ENCODE assay signal across 1 cellular context in the genomic region with DNA sequence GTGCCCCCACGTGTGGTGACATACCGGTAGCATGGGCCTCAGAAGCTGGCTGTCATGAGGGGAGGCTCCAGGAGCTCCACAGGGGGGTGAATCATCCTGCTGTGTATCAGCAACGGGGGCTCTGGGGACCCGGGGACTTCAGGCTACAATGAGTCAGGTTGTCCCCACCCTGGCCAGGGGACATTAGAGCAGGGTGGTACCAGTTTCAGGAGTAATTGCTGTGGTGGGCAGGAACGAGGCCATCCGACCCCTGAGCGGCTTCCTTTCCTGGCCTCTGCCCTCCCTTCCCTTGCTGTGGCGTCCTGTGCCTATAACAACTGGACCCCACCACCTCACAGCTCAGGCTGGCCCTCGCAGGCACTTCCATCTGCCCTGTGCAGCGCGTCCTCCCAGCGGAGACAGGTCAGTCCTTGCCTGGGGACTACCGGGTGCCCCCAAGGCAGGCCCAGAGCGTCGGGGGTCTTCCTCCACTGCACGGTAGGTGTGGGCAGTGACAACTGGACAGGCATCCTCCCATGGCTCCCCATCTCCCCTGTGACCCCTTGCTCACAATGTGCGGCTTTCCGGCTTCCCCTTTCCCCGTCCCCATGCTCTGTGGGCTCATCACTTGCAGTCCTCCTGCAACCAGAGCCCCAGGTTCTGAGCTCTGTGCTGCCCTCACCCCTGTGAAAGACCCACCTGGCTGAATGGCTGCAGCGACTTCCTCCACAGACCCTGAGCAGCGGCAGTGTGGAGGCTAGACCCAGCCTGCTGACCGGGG.
TF ChIP-seq lines count a peak whose summit lies in the region.

No MANE protein-coding gene starts in this region.

TF ChIP-seq in H1, 55 proteins besides CTCF, POLR2A, EP300 and RAD21 (continued from another document):
- TF ChIP-seq, protein P1, sequence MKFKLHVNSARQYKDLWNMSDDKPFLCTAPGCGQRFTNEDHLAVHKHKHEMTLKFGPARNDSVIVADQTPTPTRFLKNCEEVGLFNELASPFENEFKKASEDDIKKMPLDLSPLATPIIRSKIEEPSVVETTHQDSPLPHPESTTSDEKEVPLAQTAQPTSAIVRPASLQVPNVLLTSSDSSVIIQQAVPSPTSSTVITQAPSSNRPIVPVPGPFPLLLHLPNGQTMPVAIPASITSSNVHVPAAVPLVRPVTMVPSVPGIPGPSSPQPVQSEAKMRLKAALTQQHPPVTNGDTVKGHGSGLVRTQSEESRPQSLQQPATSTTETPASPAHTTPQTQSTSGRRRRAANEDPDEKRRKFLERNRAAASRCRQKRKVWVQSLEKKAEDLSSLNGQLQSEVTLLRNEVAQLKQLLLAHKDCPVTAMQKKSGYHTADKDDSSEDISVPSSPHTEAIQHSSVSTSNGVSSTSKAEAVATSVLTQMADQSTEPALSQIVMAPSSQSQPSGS (IDR thresholded peaks at IDR 0.05; ENCODE audit: low read length): no peak
- TF ChIP-seq TEAD4 (IDR thresholded peaks at IDR 0.05; ENCODE audit: low read depth, low read length): no peak
- no peak for TF ChIP-seq BRCA1 (IDR thresholded peaks at IDR 0.05; ENCODE audit: low read depth, low read length)
- TF ChIP-seq KDM5A (IDR thresholded peaks at IDR 0.05; ENCODE audit: low read length): no peak
- TF ChIP-seq, protein P2, sequence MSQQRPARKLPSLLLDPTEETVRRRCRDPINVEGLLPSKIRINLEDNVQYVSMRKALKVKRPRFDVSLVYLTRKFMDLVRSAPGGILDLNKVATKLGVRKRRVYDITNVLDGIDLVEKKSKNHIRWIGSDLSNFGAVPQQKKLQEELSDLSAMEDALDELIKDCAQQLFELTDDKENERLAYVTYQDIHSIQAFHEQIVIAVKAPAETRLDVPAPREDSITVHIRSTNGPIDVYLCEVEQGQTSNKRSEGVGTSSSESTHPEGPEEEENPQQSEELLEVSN (IDR thresholded peaks at IDR 0.05): no peak
- no peak for TF ChIP-seq CHD1 (IDR thresholded peaks at IDR 0.05; ENCODE audit: low read depth, low read length)
- no peak for TF ChIP-seq CREB1 (IDR thresholded peaks at IDR 0.05)
- TF ChIP-seq KDM4A (IDR thresholded peaks at IDR 0.05; ENCODE audit: low read depth, low read length, severe bottlenecking): no peak
- TF ChIP-seq SAP30 (IDR thresholded peaks at IDR 0.05; ENCODE audit: insufficient read depth, insufficient replicate concordance, low read length): no peak
